ENCODE assay signal across 18 cellular contexts in the genomic region with DNA sequence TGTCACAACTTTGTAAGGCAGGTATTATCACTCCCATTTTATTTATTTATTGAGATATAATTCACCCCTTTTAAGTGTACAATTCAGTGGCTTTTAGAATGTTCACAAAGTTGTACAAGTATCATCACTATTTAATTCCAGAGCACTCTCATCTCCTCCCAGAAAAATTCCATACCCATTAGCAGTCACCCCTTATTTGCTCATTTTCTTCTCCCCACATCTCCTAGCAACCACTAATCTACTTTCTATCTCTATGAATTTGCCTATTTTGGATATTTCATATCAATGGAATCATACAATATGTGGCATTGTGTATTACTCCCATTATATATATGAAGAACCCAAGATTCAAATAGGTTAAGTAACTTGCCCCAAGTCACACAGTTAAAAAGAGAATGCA. TPM values are rescaled to one million over a fixed set of nuclear protein-coding genes. Genes with fewer than 3 reads are reported as not detected.
DNase-seq lines count a peak whose midpoint lies in the region; ATAC-seq and TF ChIP-seq lines count a peak whose summit lies in the region.
"Had no signal": no experiment of that assay in that cellular context is flagged by ENCODE, and none has a peak within 500 bp of the region (broad histone marks: within the 10 kb centered on the region; RNA-seq: fewer than 3 reads in every experiment).

No MANE protein-coding gene starts in this region.

- intact Hi-C loops in mammary epithelial cell (cut with micrococcal nuclease) (no loop called here), MCF 10A (cut with micrococcal nuclease) (no loop called here), colonic mucosa (cut with DNase I) (no loop called here), ovary (cut with DNase I) (no loop called here)

- H3K36me3 ChIP-seq in mammary epithelial cell (ENCODE audit: insufficient read depth, low read length) (no peaks in the 10 kb centered on the region), colonic mucosa (no peaks in the 10 kb centered on the region), ovary (no peaks in the 10 kb centered on the region)
- H3K36me3 ChIP-seq: esophagus squamous epithelium, spleen, uterus had no signal

- in situ Hi-C loops in mammary epithelial cell (cut with MboI; ENCODE audit: low sequenced_read_pairs in 2 of 2) = no loop called here

- H3K79me2 ChIP-seq in mammary epithelial cell (ENCODE audit: insufficient read depth, low read length) = peaks cover 47% of the 10 kb centered on the region

- TF ChIP-seq POLR2A in ovary (IDR thresholded peaks at IDR 0.05) = no peak

- no peak overlapping the region for H2AFZ ChIP-seq in mammary epithelial cell (ENCODE audit: low read depth, low read length)

- DNase-seq in mammary epithelial cell (peak; percentile 18), MCF 10A (ENCODE audit: unreplicated experiment) (no peak), T-helper 17 cell (no peak), fibroblast of the aortic adventitia (ENCODE audit: low read depth) (peak; percentile 34), colonic mucosa (no peak), ovary (no peak), cortex of kidney (lab: John Stamatoyannopoulos, UW) (no peak)
- no peak for DNase-seq in stimulated activated naive CD8-positive, alpha-beta T cell treated with anti-CD3 and anti-CD28 coated beads, Interleukin-15, amount 100 ng/mL, for 72 hours
- DNase-seq: activated CD4-positive, alpha-beta T cell treated with anti-CD3 and anti-CD28 coated beads for 1 hour; esophagus squamous epithelium; hippocampal formation; NCI-H1694 treated with DMSO at 0.1 percent for 48 hours; NCI-H446 treated with DMSO at 0.1 percent for 48 hours; SHP77 treated with DMSO at 0.1 percent for 48 hours; spleen; stimulated activated naive CD4-positive, alpha-beta T cell; uterus had no signal

- POLR2A ChIA-PET in MCF 10A (lab: Yijun Ruan, JAX) = interaction anchor here (0.6 to 1.3 kb wide), 3 partner anchors 22 to 29 kb away, joined by 3 to 4 read pairs (median 3); no protein-coding TSS in a partner anchor

- H3K4me3 ChIP-seq in mammary epithelial cell (replicated peaks in 1 of 3; ENCODE audit: insufficient read depth in 1 of 3, low read depth in 2 of 3, low read length in 3 of 3) (no peak overlapping the region), fibroblast of the aortic adventitia (ENCODE audit: low read depth, low read length) (no peak overlapping the region), colonic mucosa (no peak overlapping the region), ovary (no peak overlapping the region)
- H3K4me3 ChIP-seq: esophagus squamous epithelium, spleen, uterus had no signal

- no peak overlapping the region for H3K27ac Mint-ChIP-seq in MCF 10A (ENCODE audit: low read depth, unreplicated experiment)
- H3K27ac Mint-ChIP-seq in T-helper 17 cell = peak overlapping the region; percentile 63
- peak overlapping the region in 1 of 2 donors; percentile 84 for H3K27ac Mint-ChIP-seq in stimulated activated naive CD8-positive, alpha-beta T cell treated with anti-CD3 and anti-CD28 coated beads, Interleukin-15, amount 100 ng/mL, for 72 hours

- CTCF ChIA-PET in mammary epithelial cell (lab: Charles Lee; ENCODE audit: low non-redundant PET) (interaction anchor here (0.9 kb wide), 1 partner anchor 25 kb away, joined by 4 read pairs; no protein-coding TSS in a partner anchor), MCF 10A (lab: Yijun Ruan, JAX) (interaction anchor here (0.5 to 1.8 kb wide), 6 partner anchors 24 to 1864 kb away, joined by 3 to 6 read pairs (median 4); no protein-coding TSS in a partner anchor)

- H3K9ac ChIP-seq in mammary epithelial cell (ENCODE audit: insufficient read depth, low read length) = no peak overlapping the region
- H3K9ac ChIP-seq in colonic mucosa (ENCODE audit: low read depth in 2 of 2, low read length in 2 of 2) = no peak overlapping the region

- no peaks in the 10 kb centered on the region for H3K9me3 ChIP-seq in mammary epithelial cell (replicated peaks; ENCODE audit: insufficient read depth, low read length)
- H3K9me3 ChIP-seq in T-helper 17 cell (ENCODE audit: control insufficient read depth, low read length, poor library complexity, severe bottlenecking) = no peaks in the 10 kb centered on the region
- H3K9me3 ChIP-seq in colonic mucosa = no peaks in the 10 kb centered on the region
- no peaks in the 10 kb centered on the region for H3K9me3 ChIP-seq in ovary
- H3K9me3 ChIP-seq: esophagus squamous epithelium, spleen, uterus had no signal

- ATAC-seq in T-helper 17 cell = no peak
- ATAC-seq in stimulated activated naive CD8-positive, alpha-beta T cell treated with anti-CD3 and anti-CD28 coated beads, Interleukin-15, amount 100 ng/mL, for 72 hours = no peak

- no peaks in the 10 kb centered on the region for H4K20me1 ChIP-seq in mammary epithelial cell (ENCODE audit: insufficient read depth, low read length)

- no peak overlapping the region for H3K4me2 ChIP-seq in mammary epithelial cell (ENCODE audit: insufficient read depth, low read depth, low read length)

- H3K27me3 Mint-ChIP-seq in MCF 10A (ENCODE audit: insufficient read depth, unreplicated experiment) (no peaks in the 10 kb centered on the region), T-helper 17 cell (no peaks in the 10 kb centered on the region)
- no peaks in the 10 kb centered on the region for H3K27me3 Mint-ChIP-seq in stimulated activated naive CD8-positive, alpha-beta T cell treated with anti-CD3 and anti-CD28 coated beads, Interleukin-15, amount 100 ng/mL, for 72 hours

- peaks cover 8% of the 10 kb centered on the region for H3K4me1 ChIP-seq in mammary epithelial cell (ENCODE audit: insufficient read depth, low read length)
- H3K4me1 ChIP-seq in colonic mucosa = no peaks in the 10 kb centered on the region
- H3K4me1 ChIP-seq in ovary (ENCODE audit: insufficient read depth) = no peaks in the 10 kb centered on the region
- H3K4me1 ChIP-seq: uterus had no signal

- no peaks in the 10 kb centered on the region for H3K9me3 Mint-ChIP-seq in MCF 10A (ENCODE audit: unreplicated experiment)
- H3K9me3 Mint-ChIP-seq in stimulated activated naive CD8-positive, alpha-beta T cell treated with anti-CD3 and anti-CD28 coated beads, Interleukin-15, amount 100 ng/mL, for 72 hours = no peaks in the 10 kb centered on the region
- H3K9me3 Mint-ChIP-seq: T-helper 2 cell treated with Interferon-gamma antibody and Interleukin-4, amounts not matched to agents 5 μg/mL and 100 μg/mL, for 36 hours had no signal

- H3K4me3 Mint-ChIP-seq in MCF 10A (ENCODE audit: unreplicated experiment) (no peak overlapping the region), T-helper 17 cell (no peak overlapping the region)
- H3K4me3 Mint-ChIP-seq in stimulated activated naive CD8-positive, alpha-beta T cell treated with anti-CD3 and anti-CD28 coated beads, Interleukin-15, amount 100 ng/mL, for 72 hours = peak overlapping the region; percentile 56 to 74

- H3K4me1 Mint-ChIP-seq in MCF 10A (ENCODE audit: insufficient read depth, unreplicated experiment) (peaks cover 20% of the 10 kb centered on the region), T-helper 17 cell (peaks cover 38% of the 10 kb centered on the region)
- H3K4me1 Mint-ChIP-seq in stimulated activated naive CD8-positive, alpha-beta T cell treated with anti-CD3 and anti-CD28 coated beads, Interleukin-15, amount 100 ng/mL, for 72 hours = peaks cover 82% of the 10 kb centered on the region

- TF ChIP-seq EP300 in ovary (IDR thresholded peaks at IDR 0.05) = no peak

- H3K36me3 Mint-ChIP-seq in MCF 10A (ENCODE audit: insufficient read depth, unreplicated experiment) (no peaks in the 10 kb centered on the region), T-helper 17 cell (ENCODE audit: low read depth) (no peaks in the 10 kb centered on the region)

- no peak for TF ChIP-seq CTCF in mammary epithelial cell (conservative IDR thresholded peaks at IDR 0.05 in 1 of 2, IDR thresholded peaks at IDR 0.05 in 1 of 2; ENCODE audit: extremely low read depth in 1 of 2, insufficient read depth in 1 of 2, low read depth in 1 of 2, low read length in 2 of 2)
- no peak for TF ChIP-seq CTCF in MCF 10A (IDR thresholded peaks at IDR 0.05; ENCODE audit: unreplicated experiment)
- TF ChIP-seq CTCF in fibroblast of the aortic adventitia (IDR thresholded peaks at IDR 0.05; ENCODE audit: insufficient read depth, low read length) = no peak
- no peak for TF ChIP-seq CTCF in colonic mucosa (IDR thresholded peaks at IDR 0.05)
- no peak for TF ChIP-seq CTCF in ovary (IDR thresholded peaks at IDR 0.05)

- H3K27me3 ChIP-seq in mammary epithelial cell (ENCODE audit: insufficient read depth, low read length) (no peaks in the 10 kb centered on the region), colonic mucosa (no peaks in the 10 kb centered on the region), ovary (no peaks in the 10 kb centered on the region)
- H3K27me3 ChIP-seq: esophagus squamous epithelium, spleen, uterus had no signal

- H3K27ac ChIP-seq in mammary epithelial cell (ENCODE audit: insufficient read depth, low read depth, low read length) (peak overlapping the region; percentile 33), colonic mucosa (no peak overlapping the region), ovary (no peak overlapping the region)
- H3K27ac ChIP-seq: esophagus squamous epithelium, spleen, uterus had no signal

- dilution Hi-C loops in mammary epithelial cell (cut with HindIII; ENCODE audit: low sequenced_read_pairs) = no loop called here

- BruUV-seq in mammary epithelial cell (replicated peaks; lab: Mats Ljungman, UMichigan) (no TSS peak), MCF 10A (replicated peaks; lab: Mats Ljungman, UMichigan) (no TSS peak)

RNA-seq across cellular contexts. Expression of a gene that starts 7.0 kb away (rescaled TPM):
- 10 to 100 TPM; 11.0 to 19.2 TPM for total RNA-seq in mammary epithelial cell
- 6.0 TPM for polyA plus RNA-seq in mammary epithelial cell
- polyA minus RNA-seq in mammary epithelial cell = 6.4 TPM
- total RNA-seq in MCF 10A (2022) = 18.4 and 21.5 TPM in 2 replicates
- total RNA-seq in T-helper 17 cell = 10 to 100 TPM; 10.5 to 13.5 TPM
- total RNA-seq in fibroblast of the aortic adventitia (ENCODE audit: low replicate concordance) = 16.1 and 23.7 TPM in 2 replicates
- total RNA-seq in colonic mucosa = 1 to 10 TPM; 4.5 to 5.7 TPM
- total RNA-seq in ovary = 10 to 100 TPM in 6 of 7 donors, 1 to 10 TPM in 1; 8.8 to 20.0 (median 18.0) TPM
- polyA plus RNA-seq in ovary = 10 to 100 TPM; 10.7 to 18.8 TPM

RNA-seq across cellular contexts. Expression of a gene that starts 23.2 kb away (rescaled TPM):
- total RNA-seq in mammary epithelial cell (10 to 100 TPM in 1 of 2 donors, 1 to 10 TPM in 1; 1.5 to 11.5 TPM), MCF 10A (2022) (0.54 and 0.79 TPM in 2 replicates), T-helper 17 cell (10 to 100 TPM in 1 of 2 donors, under 1 TPM in 1; 0.65 to 10.2 TPM), fibroblast of the aortic adventitia (ENCODE audit: low replicate concordance) (2.5 and 7.0 TPM in 2 replicates), colonic mucosa (under 1 TPM; 0.25 to 0.88 TPM), ovary (10 to 100 TPM in 1 of 7 donors, 1 to 10 TPM in 6; 2.6 to 10.1 (median 7.8) TPM)
- polyA plus RNA-seq in mammary epithelial cell (1.4 TPM), ovary (10 to 100 TPM in 1 of 2 donors, 1 to 10 TPM in 1; 2.3 to 11.0 TPM)
- polyA minus RNA-seq in mammary epithelial cell = 2.4 TPM

Comparison
In these comparisons a context has a peak if more than half of its experiments do, and no peak if none do; other contexts are left out.
1. DNase-seq: peak in mammary epithelial cell (single experiment) and fibroblast of the aortic adventitia (single experiment); none in MCF 10A (single experiment), T-helper 17 cell (0 of 3), stimulated activated naive CD8-positive, alpha-beta T cell treated with anti-CD3 and anti-CD28 coated beads, Interleukin-15, amount 100 ng/mL, for 72 hours (0 of 2), colonic mucosa (single experiment), ovary (0 of 5) and cortex of kidney (single experiment).
2. H3K4me3 Mint-ChIP-seq: peak in stimulated activated naive CD8-positive, alpha-beta T cell treated with anti-CD3 and anti-CD28 coated beads, Interleukin-15, amount 100 ng/mL, for 72 hours (2 of 2); none in MCF 10A (single experiment) and T-helper 17 cell (single experiment).